In the genomic region with DNA sequence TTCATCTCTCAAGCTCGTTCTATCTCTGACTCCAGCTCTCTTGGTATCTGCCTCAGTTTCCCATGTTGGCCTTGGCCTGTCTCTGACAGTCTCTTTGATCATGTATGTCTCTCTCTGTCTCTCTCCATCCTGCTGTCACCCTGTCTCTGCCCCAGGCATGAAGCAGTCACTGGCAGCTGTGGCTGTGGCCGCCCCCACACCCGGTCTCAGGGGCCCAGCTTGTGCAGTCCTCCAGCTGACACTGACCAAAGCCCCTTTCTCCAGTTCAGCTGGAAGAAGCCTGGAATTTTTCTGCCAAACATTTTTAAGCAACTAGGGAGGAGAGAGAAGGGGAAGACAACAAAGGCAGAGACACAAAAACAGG, we compare ENCODE assay signal across 13 cellular contexts. TPM values are rescaled to one million over a fixed set of nuclear protein-coding genes. Genes with fewer than 3 reads are reported as not detected.
DNase-seq lines count a peak whose midpoint lies in the region; ATAC-seq and TF ChIP-seq lines count a peak whose summit lies in the region.
"Had no signal": no experiment of that assay in that cellular context is flagged by ENCODE, and none has a peak within 500 bp of the region (broad histone marks: within the 10 kb centered on the region; RNA-seq: fewer than 3 reads in every experiment).

No MANE protein-coding gene starts in this region.

- H3K27ac Mint-ChIP-seq in brain (peak overlapping the region in 4 of 5 experiments; percentile 48 to 89 (median 78)), memory B cell (peak overlapping the region; percentile 80)

- DNase-seq in Right ventricle myocardium inferior (ENCODE audit: missing footprints) (no peak), cardiac septum (ENCODE audit: low spot score) (no peak), memory B cell (ENCODE audit: low spot score in 2 of 2) (no peak), vagina (ENCODE audit: extremely low spot score in 2 of 2) (no peak), coronary artery (ENCODE audit: low spot score) (no peak), NCI-H2227 treated with DMSO at 0.1 percent for 48 hours (lab: John Stamatoyannopoulos, UW) (no peak), NCI-H2227 (lab: John Stamatoyannopoulos, UW; ENCODE audit: unreplicated experiment) (no peak)
- DNase-seq: cerebellar nuclear complex, MM.1S had no signal

- peaks cover 13% of the 10 kb centered on the region for H3K4me1 Mint-ChIP-seq in brain
- H3K4me1 Mint-ChIP-seq in memory B cell, result peaks cover 66% of the 10 kb centered on the region

- H3K27me3 ChIP-seq in vagina, result no peaks in the 10 kb centered on the region

- H3K4me1 ChIP-seq in vagina, result peaks cover 20% of the 10 kb centered on the region

- H3K27me3 Mint-ChIP-seq in brain (peaks cover 4% of the 10 kb centered on the region), memory B cell (no peaks in the 10 kb centered on the region)

- no peak overlapping the region for H3K4me3 Mint-ChIP-seq in brain
- H3K4me3 Mint-ChIP-seq in memory B cell, result no peak overlapping the region

- intact Hi-C loops in Right ventricle myocardium inferior (cut with DNase I), result no loop called here
- intact Hi-C loops in cardiac septum (cut with DNase I), result no loop called here
- intact Hi-C loops in vagina (cut with DNase I), result no loop called here

- H3K9me3 ChIP-seq in vagina, result no peaks in the 10 kb centered on the region
- H3K9me3 ChIP-seq: esophagus muscularis mucosa had no signal

- TF ChIP-seq POLR2A in vagina (IDR thresholded peaks at IDR 0.05), result no peak

- H3K4me3 ChIP-seq in vagina (no peak overlapping the region), coronary artery (no peak overlapping the region)
- H3K4me3 ChIP-seq: esophagus muscularis mucosa, lung had no signal

- no peaks in the 10 kb centered on the region for H3K36me3 Mint-ChIP-seq in brain
- no peaks in the 10 kb centered on the region for H3K36me3 Mint-ChIP-seq in memory B cell

- H3K9me3 Mint-ChIP-seq in brain (no peaks in the 10 kb centered on the region), memory B cell (no peaks in the 10 kb centered on the region)

- H3K36me3 ChIP-seq in vagina, result no peaks in the 10 kb centered on the region
- H3K36me3 ChIP-seq: esophagus muscularis mucosa had no signal

- H3K27ac ChIP-seq in vagina, result peak overlapping the region; percentile 38
- H3K27ac ChIP-seq in coronary artery, result peak overlapping the region in 1 of 2 donors; percentile 76

- TF ChIP-seq CTCF in brain (conservative IDR thresholded peaks at IDR 0.05) (no peak), vagina (IDR thresholded peaks at IDR 0.05) (no peak), coronary artery (IDR thresholded peaks at IDR 0.05) (no peak)

- ATAC-seq in Right ventricle myocardium inferior (peak; percentile 77), memory B cell (ENCODE audit: low read depth) (no peak)

RNA-seq across cellular contexts. Expression of a gene that starts 14.5 kb away (rescaled TPM):
- 3.7 TPM for total RNA-seq in Right ventricle myocardium inferior
- 2.6 TPM for total RNA-seq in cardiac septum
- 44.6 TPM for polyA plus RNA-seq in brain (ENCODE audit: insufficient read depth, low read depth, low replicate concordance)
- 8.3 TPM for total RNA-seq in vagina
- total RNA-seq: HT-29 had no signal
